ENCODE assay signal across 8 cellular contexts in genomic region chr6:37624606-37625574, GRCh38.
DNase-seq lines count a peak whose midpoint lies in the region; ATAC-seq, FAIRE-seq and TF ChIP-seq lines count a peak whose summit lies in the region.

No MANE protein-coding gene starts in this region.

- H3K36me3 Mint-ChIP-seq in Calu3 (ENCODE audit: insufficient read depth, unreplicated experiment) = no peaks in the 10 kb centered on the region
- no peaks in the 10 kb centered on the region for H3K36me3 Mint-ChIP-seq in T-helper 2 cell treated with Interferon-gamma antibody and Interleukin-4, amounts not matched to agents 5 μg/mL and 100 μg/mL, for 36 hours (ENCODE audit: low read depth)

- CTCF ChIA-PET in Calu3 (lab: Charles Lee) = interaction anchor here (1.0 kb wide), 1 partner anchor 32 kb away, joined by 4 read pairs; no protein-coding TSS in a partner anchor

- peaks cover 44% of the 10 kb centered on the region for H3K4me1 Mint-ChIP-seq in Calu3 (ENCODE audit: low read depth, unreplicated experiment)
- peaks cover 29% of the 10 kb centered on the region for H3K4me1 Mint-ChIP-seq in T-helper 2 cell treated with Interferon-gamma antibody and Interleukin-4, amounts not matched to agents 5 μg/mL and 100 μg/mL, for 36 hours (ENCODE audit: low read depth)

- no peak for FAIRE-seq in D721Med (lab: Jason Lieb, UNC)

- no peaks in the 10 kb centered on the region for H3K9me3 ChIP-seq in vagina

- no peak for TF ChIP-seq POLR2A in vagina (IDR thresholded peaks at IDR 0.05)

- no peak for TF ChIP-seq CTCF in Calu3 (IDR thresholded peaks at IDR 0.05; ENCODE audit: unreplicated experiment)
- no peak for TF ChIP-seq CTCF in vagina (IDR thresholded peaks at IDR 0.05)
- TF ChIP-seq CTCF in D721Med (IDR thresholded peaks at IDR 0.05; ENCODE audit: insufficient read depth, missing control alignments) = no peak

- no peaks in the 10 kb centered on the region for H3K9me3 Mint-ChIP-seq in Calu3 (ENCODE audit: low read depth, unreplicated experiment)
- no peaks in the 10 kb centered on the region for H3K9me3 Mint-ChIP-seq in T-helper 2 cell treated with Interferon-gamma antibody and Interleukin-4, amounts not matched to agents 5 μg/mL and 100 μg/mL, for 36 hours

- peak overlapping the region; percentile 58 for H3K4me3 Mint-ChIP-seq in Calu3 (ENCODE audit: low read depth, unreplicated experiment)
- no peak overlapping the region for H3K4me3 Mint-ChIP-seq in T-helper 2 cell treated with Interferon-gamma antibody and Interleukin-4, amounts not matched to agents 5 μg/mL and 100 μg/mL, for 36 hours

- ATAC-seq in left colon = peak; percentile 98

- H3K27me3 ChIP-seq in vagina = no peaks in the 10 kb centered on the region

- H3K27ac ChIP-seq in angular gyrus (ENCODE audit: low read depth, low read length) (peak overlapping the region; percentile 16), vagina (peak overlapping the region; percentile 18)

- DNase-seq in Calu3 = peak; percentile 86
- DNase-seq in NCI-H1105 (lab: John Stamatoyannopoulos, UW) = peak; percentile 72
- peak; percentile 76 to 86 for DNase-seq in left colon
- no peak for DNase-seq in vagina (ENCODE audit: extremely low spot score in 2 of 2)
- no peak for DNase-seq in T-helper 2 cell treated with Interferon-gamma antibody and Interleukin-4, amounts not matched to agents 5 μg/mL and 100 μg/mL, for 36 hours (ENCODE audit: low spot score)
- no peak for DNase-seq in NCI-H524 treated with DMSO at 0.1 percent for 48 hours (lab: John Stamatoyannopoulos, UW)
- no peak for DNase-seq in D721Med (ENCODE audit: insufficient read length, low spot score)

- peak overlapping the region; percentile 2 to 15 for H3K4me3 ChIP-seq in vagina

- intact Hi-C loops in Calu3 (cut with micrococcal nuclease; ENCODE audit: unreplicated experiment) (no loop called here), left colon (cut with DNase I, micrococcal nuclease) (no loop called here), vagina (cut with DNase I) (no loop called here)

- BruUV-seq in Calu3 (replicated peaks; lab: Mats Ljungman, UMichigan) = no TSS peak

- H3K4me1 ChIP-seq in vagina = peaks cover 15% of the 10 kb centered on the region

- no peaks in the 10 kb centered on the region for H3K36me3 ChIP-seq in vagina

- H3K27ac Mint-ChIP-seq in Calu3 (ENCODE audit: unreplicated experiment) = no peak overlapping the region
- H3K27ac Mint-ChIP-seq in T-helper 2 cell treated with Interferon-gamma antibody and Interleukin-4, amounts not matched to agents 5 μg/mL and 100 μg/mL, for 36 hours = no peak overlapping the region

- peaks cover 12% of the 10 kb centered on the region for H3K27me3 Mint-ChIP-seq in Calu3 (ENCODE audit: unreplicated experiment)
- peaks cover 14% of the 10 kb centered on the region for H3K27me3 Mint-ChIP-seq in T-helper 2 cell treated with Interferon-gamma antibody and Interleukin-4, amounts not matched to agents 5 μg/mL and 100 μg/mL, for 36 hours (ENCODE audit: low read depth)

Comparison
In these comparisons a context has a peak if more than half of its experiments do, and no peak if none do; other contexts are left out.
1. DNase-seq: peak in Calu3 (single experiment), NCI-H1105 (single experiment) and left colon (2 of 2); none in vagina (0 of 2), T-helper 2 cell treated with Interferon-gamma antibody and Interleukin-4, amounts not matched to agents 5 μg/mL and 100 μg/mL, for 36 hours (single experiment), NCI-H524 treated with DMSO at 0.1 percent for 48 hours (single experiment) and D721Med (single experiment).